In the genomic region with DNA sequence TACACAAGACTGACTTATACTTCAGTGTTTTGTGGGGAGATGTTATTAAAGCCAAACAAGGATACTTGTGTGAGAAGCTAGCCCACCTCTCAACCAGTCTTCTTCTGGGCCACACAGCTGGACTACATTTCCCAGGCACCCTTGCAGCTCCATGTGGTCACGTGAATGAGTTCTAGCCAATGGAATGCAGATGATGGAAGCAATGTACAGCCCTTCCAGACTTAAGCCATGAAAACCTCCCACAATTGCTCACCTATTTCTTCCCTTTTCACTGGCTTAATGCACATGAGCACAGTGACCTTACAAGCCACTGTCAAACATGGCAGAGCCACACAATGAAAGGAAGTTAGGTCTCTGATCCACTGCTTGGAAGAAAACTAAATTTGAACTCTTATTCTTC, we compare ENCODE assay signal across 9 cellular contexts. TPM values are rescaled to one million over a fixed set of nuclear protein-coding genes. Genes with fewer than 3 reads are reported as not detected.
A peak's percentile ranks its signal among the peaks of the same experiment; 100 is the strongest.
DNase-seq lines count a peak whose midpoint lies in the region; ATAC-seq and TF ChIP-seq lines count a peak whose summit lies in the region.
"Had no signal": no experiment of that assay in that cellular context is flagged by ENCODE, and none has a peak within 500 bp of the region (broad histone marks: within the 10 kb centered on the region; RNA-seq: fewer than 3 reads in every experiment).

No MANE protein-coding gene starts in this region.

- intact Hi-C loops in lower lobe of right lung (cut with DNase I) = no loop called here

- H3K4me1 ChIP-seq in lower lobe of right lung = no peaks in the 10 kb centered on the region

- TF ChIP-seq CTCF in lower lobe of right lung (IDR thresholded peaks at IDR 0.05) = no peak

- ATAC-seq in GM19438 (IDR thresholded peaks at IDR 0.05; ENCODE audit: low read depth, unreplicated experiment) (peak; percentile 100), HG03175 (IDR thresholded peaks at IDR 0.05; ENCODE audit: unreplicated experiment) (peak; percentile 99), lower lobe of right lung (peak; percentile 27 to 72)

- H3K27me3 ChIP-seq in lower lobe of right lung (ENCODE audit: low read depth) = no peaks in the 10 kb centered on the region

- no peak overlapping the region for H3K27ac ChIP-seq in lower lobe of right lung
- H3K27ac ChIP-seq: C4-2B had no signal

- no peaks in the 10 kb centered on the region for H3K36me3 ChIP-seq in lower lobe of right lung

- DNase-seq in SIG-M5 treated with dmso at 0.1 percent for 504 hours (lab: John Stamatoyannopoulos, UW; ENCODE audit: unreplicated experiment) (peak; percentile 74), SIG-M5 (lab: John Stamatoyannopoulos, UW) (no peak), NCI-H460 (ENCODE audit: extremely low read depth, low read depth) (peak; percentile 71), brain pericyte (ENCODE audit: low read depth, low spot score) (peak; percentile 18), lower lobe of right lung (no peak), cortex of kidney (lab: John Stamatoyannopoulos, UW) (no peak)

- H3K9me3 ChIP-seq in lower lobe of right lung = no peaks in the 10 kb centered on the region

- H3K4me3 ChIP-seq in lower lobe of right lung = no peak overlapping the region

RNA-seq across cellular contexts. Expression of gene FEZ2, which starts 20.4 kb away (rescaled TPM):
- total RNA-seq in NCI-H460 (2014; rRNA removed; shearing (Covaris generic)) = 104 and 113 TPM in 2 replicates
- polyA plus RNA-seq in NCI-H460 (2014; cell fraction: nucleus; rRNA removed) = 49.0 and 73.2 TPM in 2 replicates
- 44.0 TPM for total RNA-seq in lower lobe of right lung

Comparison
In these comparisons a context has a peak if more than half of its experiments do, and no peak if none do; other contexts are left out.
1. DNase-seq: peak in SIG-M5 treated with dmso at 0.1 percent for 504 hours (single experiment), NCI-H460 (single experiment) and brain pericyte (single experiment); none in SIG-M5 (single experiment), lower lobe of right lung (single experiment) and cortex of kidney (single experiment).
2. ATAC-seq: peak in every context shown above with its lines; median percentile 100 in GM19438; 99 in HG03175; 50 in lower lobe of right lung.